Comparison of ENCODE assay signal across 2 cellular contexts in genomic region chr1:16964169-16964568, GRCh38. TPM values are rescaled to one million over a fixed set of nuclear protein-coding genes. Genes with fewer than 3 reads are reported as not detected.
"Had no signal": no experiment of that assay in that cellular context is flagged by ENCODE, and none has a peak within 500 bp of the region (broad histone marks: within the 10 kb centered on the region; RNA-seq: fewer than 3 reads in every experiment).

No MANE protein-coding gene starts in this region.

RNA-seq across cellular contexts. Expression of gene MFAP2, which starts 16.3 kb away (rescaled TPM):
- total RNA-seq: naive thymus-derived CD8-positive, alpha-beta T cell; natural killer cell treated with Interleukin-12 subunit alpha and Interleukin-12 subunit beta and Interleukin-15 and Interleukin-18, amount 100 ng/mL, for 72 hours had no signal
